In the genomic region with DNA sequence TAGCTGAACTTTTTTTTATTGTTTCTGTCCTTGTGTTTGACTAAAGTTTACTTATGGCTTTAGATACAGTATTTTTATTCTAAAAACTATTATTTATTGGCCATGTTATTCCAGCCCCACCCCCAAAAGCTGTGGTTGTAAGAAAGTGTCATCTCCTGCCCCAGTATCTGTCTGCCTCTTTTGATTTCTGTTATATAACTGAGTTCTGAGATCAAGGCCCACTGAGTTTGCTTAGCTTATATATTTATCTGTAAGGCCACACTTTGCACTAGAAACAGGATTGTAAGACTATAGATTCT, we compare ENCODE assay signal across 17 cellular contexts.
DNase-seq lines count a peak whose midpoint lies in the region; ATAC-seq lines count a peak whose summit lies in the region.
"Had no signal": no experiment of that assay in that cellular context is flagged by ENCODE, and none has a peak within 500 bp of the region (broad histone marks: within the 10 kb centered on the region; RNA-seq: fewer than 3 reads in every experiment).

No MANE protein-coding gene starts in this region.

- DNase-seq in activated naive CD4-positive, alpha-beta T cell treated with anti-CD3 and anti-CD28 coated beads for 36 hours: no peak
- DNase-seq in activated naive CD4-positive, alpha-beta T cell (lab: John Stamatoyannopoulos, UW): no peak
- peak in 4 of 34 experiments; percentile 1 to 13 (median 7) for DNase-seq in T-cell
- no peak for DNase-seq in activated naive CD8-positive, alpha-beta T cell treated with anti-CD3 and anti-CD28 coated beads for 36 hours
- DNase-seq in islet precursor cell: no peak
- DNase-seq: DMS153, DND-41, IMR-90, MM.1S, NCI-H2029, NCI-H446, NCI-H524 treated with DMSO at 0.1 percent for 48 hours, NCI-H774 had no signal

- H3K27me3 Mint-ChIP-seq in activated naive CD4-positive, alpha-beta T cell treated with anti-CD3 and anti-CD28 coated beads for 36 hours (ENCODE audit: low read depth): no peaks in the 10 kb centered on the region
- no peaks in the 10 kb centered on the region for H3K27me3 Mint-ChIP-seq in T-cell
- no peaks in the 10 kb centered on the region for H3K27me3 Mint-ChIP-seq in activated naive CD8-positive, alpha-beta T cell treated with anti-CD3 and anti-CD28 coated beads for 36 hours
- no peaks in the 10 kb centered on the region for H3K27me3 Mint-ChIP-seq in stimulated activated naive CD8-positive, alpha-beta T cell treated with anti-CD3 and anti-CD28 coated beads, Interleukin-15, Interleukin-2, amounts not matched to agents 100 ng/mL and 50 ng/mL, for 24 hours
- H3K27me3 Mint-ChIP-seq: B cell had no signal

- intact Hi-C loops in activated naive CD4-positive, alpha-beta T cell treated with anti-CD3 and anti-CD28 coated beads for 36 hours (cut with micrococcal nuclease): loop anchor here (2.0 kb wide), 1 partner anchor 64 kb away; no protein-coding TSS in a partner anchor

- POLR2A ChIA-PET in T-cell (lab: Charles Lee): interaction anchor here (0.6 to 0.7 kb wide), 5 partner anchors 19 to 163 kb away, joined by 3 to 7 read pairs (median 4); a partner anchor contains a TSS

- H3K4me1 Mint-ChIP-seq in activated naive CD4-positive, alpha-beta T cell treated with anti-CD3 and anti-CD28 coated beads for 36 hours (ENCODE audit: low read depth): peaks cover 31% of the 10 kb centered on the region
- peaks cover 29 to 39% (median 36%) of the 10 kb centered on the region in 3 donors for H3K4me1 Mint-ChIP-seq in T-cell
- peaks cover 36% of the 10 kb centered on the region for H3K4me1 Mint-ChIP-seq in activated naive CD8-positive, alpha-beta T cell treated with anti-CD3 and anti-CD28 coated beads for 36 hours
- peaks cover 28% of the 10 kb centered on the region for H3K4me1 Mint-ChIP-seq in stimulated activated naive CD8-positive, alpha-beta T cell treated with anti-CD3 and anti-CD28 coated beads, Interleukin-15, Interleukin-2, amounts not matched to agents 100 ng/mL and 50 ng/mL, for 24 hours (ENCODE audit: low read depth)
- H3K4me1 Mint-ChIP-seq: B cell had no signal

- peak overlapping the region; percentile 54 for H3K27ac Mint-ChIP-seq in activated naive CD4-positive, alpha-beta T cell treated with anti-CD3 and anti-CD28 coated beads for 36 hours
- H3K27ac Mint-ChIP-seq in T-cell: peak overlapping the region; percentile 64 to 86
- peak overlapping the region; percentile 46 for H3K27ac Mint-ChIP-seq in activated naive CD8-positive, alpha-beta T cell treated with anti-CD3 and anti-CD28 coated beads for 36 hours
- no peak overlapping the region for H3K27ac Mint-ChIP-seq in stimulated activated naive CD8-positive, alpha-beta T cell treated with anti-CD3 and anti-CD28 coated beads, Interleukin-15, Interleukin-2, amounts not matched to agents 100 ng/mL and 50 ng/mL, for 24 hours
- H3K27ac Mint-ChIP-seq: B cell had no signal

- CTCF ChIA-PET in activated naive CD4-positive, alpha-beta T cell treated with anti-CD3 and anti-CD28 coated beads for 36 hours (lab: Charles Lee): interaction anchor here (0.9 to 1.1 kb wide), 3 partner anchors 20 to 256 kb away, joined by 3 read pairs; no protein-coding TSS in a partner anchor
- CTCF ChIA-PET in T-cell (lab: Charles Lee): interaction anchor here (0.9 to 1.5 kb wide), 4 partner anchors 29 to 173 kb away, joined by 3 to 7 read pairs (median 4); no protein-coding TSS in a partner anchor

- H3K4me3 Mint-ChIP-seq in activated naive CD4-positive, alpha-beta T cell treated with anti-CD3 and anti-CD28 coated beads for 36 hours: peak overlapping the region; percentile 43
- peak overlapping the region in 2 of 3 donors; percentile 31 to 50 for H3K4me3 Mint-ChIP-seq in T-cell
- H3K4me3 Mint-ChIP-seq in activated naive CD8-positive, alpha-beta T cell treated with anti-CD3 and anti-CD28 coated beads for 36 hours: peak overlapping the region; percentile 3
- H3K4me3 Mint-ChIP-seq in stimulated activated naive CD8-positive, alpha-beta T cell treated with anti-CD3 and anti-CD28 coated beads, Interleukin-15, Interleukin-2, amounts not matched to agents 100 ng/mL and 50 ng/mL, for 24 hours: peak overlapping the region; percentile 24
- H3K4me3 Mint-ChIP-seq: B cell had no signal

- no peaks in the 10 kb centered on the region for H3K9me3 Mint-ChIP-seq in activated naive CD4-positive, alpha-beta T cell treated with anti-CD3 and anti-CD28 coated beads for 36 hours
- no peaks in the 10 kb centered on the region for H3K9me3 Mint-ChIP-seq in T-cell
- H3K9me3 Mint-ChIP-seq in activated naive CD8-positive, alpha-beta T cell treated with anti-CD3 and anti-CD28 coated beads for 36 hours: no peaks in the 10 kb centered on the region
- no peaks in the 10 kb centered on the region for H3K9me3 Mint-ChIP-seq in stimulated activated naive CD8-positive, alpha-beta T cell treated with anti-CD3 and anti-CD28 coated beads, Interleukin-15, Interleukin-2, amounts not matched to agents 100 ng/mL and 50 ng/mL, for 24 hours

- ATAC-seq in T-cell (replicated peaks in 1 of 4): peak in 3 of 4 experiments; percentile 56 to 76 (median 64)
- no peak for ATAC-seq in GM18907 (IDR thresholded peaks at IDR 0.05; ENCODE audit: unreplicated experiment)
- ATAC-seq: HCT116 had no signal

- H3K36me3 Mint-ChIP-seq in activated naive CD4-positive, alpha-beta T cell treated with anti-CD3 and anti-CD28 coated beads for 36 hours (ENCODE audit: low read depth): peaks cover 5% of the 10 kb centered on the region
- H3K36me3 Mint-ChIP-seq in T-cell: peaks cover 30% of the 10 kb centered on the region
- H3K36me3 Mint-ChIP-seq in activated naive CD8-positive, alpha-beta T cell treated with anti-CD3 and anti-CD28 coated beads for 36 hours: peaks cover 15% of the 10 kb centered on the region
- peaks cover 26% of the 10 kb centered on the region for H3K36me3 Mint-ChIP-seq in stimulated activated naive CD8-positive, alpha-beta T cell treated with anti-CD3 and anti-CD28 coated beads, Interleukin-15, Interleukin-2, amounts not matched to agents 100 ng/mL and 50 ng/mL, for 24 hours (ENCODE audit: low read depth)
